ENCODE assay signal across 8 cellular contexts in the genomic region with DNA sequence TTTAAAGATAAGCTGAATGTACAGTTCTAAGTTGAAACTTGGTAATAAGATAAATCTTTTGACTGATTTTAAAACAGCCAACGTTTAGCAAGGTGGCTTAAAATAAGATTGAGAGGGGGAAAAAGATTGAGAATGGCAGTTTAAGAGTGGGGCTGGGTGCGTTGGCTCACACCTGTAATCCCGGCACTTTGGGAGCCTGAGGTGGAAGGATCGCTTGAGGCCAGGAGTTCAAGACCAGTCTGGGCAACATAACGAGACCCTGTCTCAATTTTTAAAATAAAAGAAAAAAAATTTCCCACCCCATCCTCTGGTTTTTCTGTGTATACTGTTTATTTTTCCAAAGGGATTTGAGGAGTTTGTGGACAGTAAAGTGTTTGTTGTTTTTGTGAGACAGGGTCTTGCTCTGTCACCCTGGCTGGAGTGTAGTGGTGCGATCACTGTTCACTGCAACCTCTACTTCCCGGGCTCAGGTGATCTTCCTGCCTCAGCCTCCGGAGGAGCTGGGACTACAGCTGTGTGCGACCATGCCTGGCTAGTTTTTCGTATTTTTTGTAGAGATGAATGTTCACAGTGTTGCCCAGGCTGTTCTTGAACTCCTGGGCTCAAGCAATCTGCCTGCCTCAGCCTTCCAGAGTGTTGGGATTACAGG.
A peak's percentile ranks its signal among the peaks of the same experiment; 100 is the strongest.
DNase-seq lines count a peak whose midpoint lies in the region; ATAC-seq and TF ChIP-seq lines count a peak whose summit lies in the region.

No MANE protein-coding gene starts in this region.

- H3K27me3 Mint-ChIP-seq in nephron progenitor cell (ENCODE audit: low read depth, poor library complexity) = peaks cover 13% of the 10 kb centered on the region

- H3K36me3 ChIP-seq in BLaER1 treated with 17β-estradiol and CSF1 and Interleukin-3, amounts not matched to agents 10 nM and 100 nM = peaks cover 0 to 26% (median 16%) of the 10 kb centered on the region in 11 experiments; a peak in 14 of 22 replicates

- peaks cover 0 to 18% (median 4%) of the 10 kb centered on the region in 11 experiments; a peak in 8 of 22 replicates for H3K9me3 ChIP-seq in BLaER1 treated with 17β-estradiol and CSF1 and Interleukin-3, amounts not matched to agents 10 nM and 100 nM (replicated peaks in 1 of 11)

- H3K4me2 ChIP-seq in BLaER1 treated with 17β-estradiol and CSF1 and Interleukin-3, amounts not matched to agents 10 nM and 100 nM = peak overlapping the region; percentile 63 to 93 (median 83)

- peaks cover 47 to 75% (median 70%) of the 10 kb centered on the region in 11 experiments; a peak in 21 of 22 replicates for H4K20me1 ChIP-seq in BLaER1 treated with 17β-estradiol and CSF1 and Interleukin-3, amounts not matched to agents 10 nM and 100 nM

- H3K4me3 Mint-ChIP-seq in nephron progenitor cell = peak overlapping the region; percentile 55

- peaks cover 26% of the 10 kb centered on the region for H3K36me3 Mint-ChIP-seq in nephron progenitor cell (ENCODE audit: low read depth)

- peaks cover 34% of the 10 kb centered on the region for H3K4me1 Mint-ChIP-seq in nephron progenitor cell

- peaks cover 22 to 44% (median 37%) of the 10 kb centered on the region in 10 experiments for H3K4me1 ChIP-seq in BLaER1 treated with 17β-estradiol and CSF1 and Interleukin-3, amounts not matched to agents 10 nM and 100 nM

- peaks cover 9% of the 10 kb centered on the region for H3K9me3 Mint-ChIP-seq in nephron progenitor cell

- H3K27me3 ChIP-seq in BLaER1 treated with 17β-estradiol and CSF1 and Interleukin-3, amounts not matched to agents 10 nM and 100 nM = no peaks in the 10 kb centered on the region

- no peak for ATAC-seq in HG03139 (IDR thresholded peaks at IDR 0.05; ENCODE audit: unreplicated experiment)
- no peak for ATAC-seq in GM19035 (IDR thresholded peaks at IDR 0.05; ENCODE audit: unreplicated experiment)

- TF ChIP-seq CTCF in LNCaP clone FGC (IDR thresholded peaks at IDR 0.05; ENCODE audit: control insufficient read depth, extremely low read depth, insufficient read depth) (no peak), coronary artery (IDR thresholded peaks at IDR 0.05) (no peak), nephron progenitor cell (IDR thresholded peaks at IDR 0.05) (no peak)

- peak overlapping the region in 10 of 11 experiments; percentile 28 to 100 (median 49); a peak in 19 of 22 replicates for H3K9ac ChIP-seq in BLaER1 treated with 17β-estradiol and CSF1 and Interleukin-3, amounts not matched to agents 10 nM and 100 nM

- H3K27ac Mint-ChIP-seq in nephron progenitor cell = no peak overlapping the region

- peak overlapping the region in 7 of 11 experiments; percentile 9 to 100 (median 97); a peak in 11 of 22 replicates for H3K27ac ChIP-seq in BLaER1 treated with 17β-estradiol and CSF1 and Interleukin-3, amounts not matched to agents 10 nM and 100 nM
- H3K27ac ChIP-seq in coronary artery = peak overlapping the region; percentile 46 to 97

- H3K4me3 ChIP-seq in BLaER1 treated with 17β-estradiol and CSF1 and Interleukin-3, amounts not matched to agents 10 nM and 100 nM = peak overlapping the region in 4 of 10 experiments; percentile 42 to 72 (median 56); a peak in 7 of 20 replicates
- H3K4me3 ChIP-seq in LNCaP clone FGC (ENCODE audit: low read depth, low read length) (peak overlapping the region; percentile 44), coronary artery (peak overlapping the region; percentile 85)

- no peak for DNase-seq in LNCaP clone FGC (ENCODE audit: low read depth)
- DNase-seq in coronary artery (ENCODE audit: low spot score) = no peak
- no peak for DNase-seq in nephron progenitor cell
- no peak for DNase-seq in stimulated activated CD4-positive, alpha-beta T cell treated with anti-CD3 and anti-CD28 coated beads, Interleukin-2, amount 100 ng/mL, for 24 hours
- no peak for DNase-seq in KG1 (lab: John Stamatoyannopoulos, UW)
